Comparison of ENCODE assay signal across 8 cellular contexts in genomic region chr2:105337122-105338019, GRCh38. TPM values are rescaled to one million over a fixed set of nuclear protein-coding genes. Genes with fewer than 3 reads are reported as not detected.
DNase-seq lines count a peak whose midpoint lies in the region; ATAC-seq and TF ChIP-seq lines count a peak whose summit lies in the region.

TSS of gene C2orf49 (plus strand) at chr2:105337540. CDS start at chr2:105337588, 48 bp downstream.

- H3K27me3 Mint-ChIP-seq in CD4-positive, CD25-positive, alpha-beta regulatory T cell: no peaks in the 10 kb centered on the region

- H3K27ac ChIP-seq in CD4-positive, CD25-positive, alpha-beta regulatory T cell (ENCODE audit: insufficient read depth, low read length, poor library complexity, severe bottlenecking): peak within 1 kb of the TSS; percentile 96
- H3K27ac ChIP-seq in duodenal mucosa (ENCODE audit: low read depth, low read length) (peak within 1 kb of the TSS; percentile 94), right lobe of liver (peak within 1 kb of the TSS; percentile 93 to 98 (median 97))

- H3K9me3 Mint-ChIP-seq in CD4-positive, CD25-positive, alpha-beta regulatory T cell: no peaks in the 10 kb centered on the region

- peaks cover 29 to 43% (median 38%) of the 10 kb centered on the region in 4 donors for H3K4me1 Mint-ChIP-seq in CD4-positive, CD25-positive, alpha-beta regulatory T cell

- no peak for TF ChIP-seq POLR2A in right lobe of liver (IDR thresholded peaks at IDR 0.05)

- TF ChIP-seq CTCF in right lobe of liver (IDR thresholded peaks at IDR 0.05): no peak

- peak within 1 kb of the TSS; percentile 99 to 100 (median 100) for H3K27ac Mint-ChIP-seq in CD4-positive, CD25-positive, alpha-beta regulatory T cell

- H3K9ac ChIP-seq in duodenal mucosa (ENCODE audit: low read depth in 1 of 2, low read length in 2 of 2): peak within 1 kb of the TSS; percentile 87 to 89

- peak; percentile 85 to 93 (median 92) for DNase-seq in CD4-positive, CD25-positive, alpha-beta regulatory T cell
- DNase-seq in NCI-H82 (lab: John Stamatoyannopoulos, UW): peak; percentile 95
- DNase-seq in activated CD4-positive, alpha-beta T cell treated with anti-CD3 and anti-CD28 coated beads, Interleukin-2, amount 50 U/mL, for 48 hours: peak; percentile 90 to 92
- peak; percentile 86 to 87 (median 86) for DNase-seq in right lobe of liver
- DNase-seq in stimulated activated CD4-positive, alpha-beta T cell treated with anti-CD3 and anti-CD28 coated beads, Interleukin-4, amount 100 ng/mL, for 4 hours: peak; percentile 85 to 88

- under 1% methylated on average over 32 of the region's 58 CpGs for WGBS in right lobe of liver (ENCODE audit: insufficient coverage, low coverage, low lambda C conversion rate, missing lambda C conversion rate)

- H3K4me3 Mint-ChIP-seq in CD4-positive, CD25-positive, alpha-beta regulatory T cell: peak within 1 kb of the TSS; percentile 98 to 100 (median 100)

- peaks cover 22% of the 10 kb centered on the region for H3K36me3 ChIP-seq in CD4-positive, CD25-positive, alpha-beta regulatory T cell (ENCODE audit: control insufficient read depth, insufficient read depth, low read length)
- H3K36me3 ChIP-seq in duodenal mucosa (ENCODE audit: control insufficient read depth in 1 of 2, insufficient read depth in 2 of 2, low read length in 2 of 2) (peaks cover 10 to 17% of the 10 kb centered on the region in 2 donors), right lobe of liver (peaks cover 0 to 17% (median 4%) of the 10 kb centered on the region in 4 donors)

- peaks cover 28% of the 10 kb centered on the region for H3K4me1 ChIP-seq in CD4-positive, CD25-positive, alpha-beta regulatory T cell (ENCODE audit: control insufficient read depth, insufficient read depth, low read length, poor library complexity, severe bottlenecking)
- H3K4me1 ChIP-seq in duodenal mucosa (ENCODE audit: control insufficient read depth in 1 of 2, insufficient read depth in 2 of 2, low read length in 2 of 2): peaks cover 13 to 25% of the 10 kb centered on the region in 2 donors
- peaks cover 0 to 25% (median 11%) of the 10 kb centered on the region in 4 donors for H3K4me1 ChIP-seq in right lobe of liver

- peaks cover 18% of the 10 kb centered on the region for H3K36me3 Mint-ChIP-seq in CD4-positive, CD25-positive, alpha-beta regulatory T cell

- peak; percentile 89 to 90 for ATAC-seq in CD4-positive, CD25-positive, alpha-beta regulatory T cell (ENCODE audit: low read depth in 2 of 2)
- ATAC-seq in GM19438 (IDR thresholded peaks at IDR 0.05; ENCODE audit: low read depth, unreplicated experiment) (peak; percentile 92), HG03571 (IDR thresholded peaks at IDR 0.05; ENCODE audit: unreplicated experiment) (peak; percentile 87), right lobe of liver (peak; percentile 92 to 97 (median 94))

- H3K9me3 ChIP-seq in CD4-positive, CD25-positive, alpha-beta regulatory T cell (ENCODE audit: control insufficient read depth in 2 of 2, low read length in 2 of 2): no peaks in the 10 kb centered on the region
- H3K9me3 ChIP-seq in duodenal mucosa (ENCODE audit: control insufficient read depth in 1 of 2, low read length in 2 of 2) (no peaks in the 10 kb centered on the region), right lobe of liver (no peaks in the 10 kb centered on the region)

- intact Hi-C loops in right lobe of liver (cut with DNase I): no loop called here

- no peaks in the 10 kb centered on the region for H3K27me3 ChIP-seq in CD4-positive, CD25-positive, alpha-beta regulatory T cell (ENCODE audit: control insufficient read depth, insufficient read depth, low read length)
- no peaks in the 10 kb centered on the region for H3K27me3 ChIP-seq in duodenal mucosa (ENCODE audit: control insufficient read depth in 1 of 2, insufficient read depth in 2 of 2, low read length in 2 of 2)
- H3K27me3 ChIP-seq in right lobe of liver: no peaks in the 10 kb centered on the region

- peak within 1 kb of the TSS; percentile 96 for H3K4me3 ChIP-seq in CD4-positive, CD25-positive, alpha-beta regulatory T cell (ENCODE audit: low read depth, low read length)
- H3K4me3 ChIP-seq in duodenal mucosa (ENCODE audit: low read depth in 1 of 2, low read length in 2 of 2) (peak within 1 kb of the TSS; percentile 93 to 95), right lobe of liver (peak within 1 kb of the TSS; percentile 77 to 85 (median 79))

RNA-seq across cellular contexts. Expression of gene C2orf49, which starts in this region (rescaled TPM):
- 19.5 TPM for total RNA-seq in CD4-positive, CD25-positive, alpha-beta regulatory T cell
- 10 to 100 TPM; 11.0 to 13.4 (median 11.4) TPM for polyA plus RNA-seq in CD4-positive, CD25-positive, alpha-beta regulatory T cell
- 1 to 10 TPM; 3.9 to 7.4 (median 6.4) TPM for total RNA-seq in right lobe of liver

Comparison
In these comparisons a context has a peak if more than half of its experiments do, and no peak if none do; other contexts are left out.
1. Peak in every context shown above with its lines: DNase-seq, ATAC-seq, H3K4me3 ChIP-seq and H3K27ac ChIP-seq.